In the genomic region with DNA sequence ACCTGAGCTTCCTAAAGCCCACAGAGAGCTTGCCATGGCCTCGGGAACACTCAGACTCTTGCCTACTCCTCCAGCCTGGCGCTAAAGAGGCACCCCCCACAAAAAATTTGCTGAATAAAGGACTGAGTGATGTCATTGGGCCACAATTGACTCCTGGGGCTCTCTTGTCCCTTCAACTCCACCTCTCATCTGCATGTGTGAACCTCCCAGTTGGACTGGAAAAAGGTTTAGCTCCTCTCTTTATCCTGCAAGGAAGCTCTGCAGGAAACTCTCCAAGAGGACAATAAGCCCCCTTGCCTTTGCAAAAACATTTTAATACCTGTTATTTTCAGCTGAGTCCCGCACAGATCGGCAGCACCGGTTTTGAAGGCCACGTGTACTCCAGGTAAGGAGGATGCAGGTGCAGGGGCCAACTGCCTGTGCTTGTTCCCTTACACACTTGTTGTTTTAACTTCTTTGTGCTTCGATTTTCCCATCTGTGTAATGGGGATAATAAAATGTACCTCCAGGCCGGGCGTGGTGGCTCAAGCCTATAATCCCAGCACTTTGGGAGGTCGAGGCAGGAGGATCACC, we compare ENCODE assay signal across 1 cellular context.
A peak's percentile ranks its signal among the peaks of the same experiment; 100 is the strongest.
TF ChIP-seq lines count a peak whose summit lies in the region.

No MANE protein-coding gene starts in this region.

TF ChIP-seq in WTC11, 78 proteins besides CTCF, POLR2A, EP300 and RAD21 (continued from another document and continues in another):
- TF ChIP-seq GRHL2 (CRISPR knock-in tag; IDR thresholded peaks at IDR 0.05; ENCODE audit: insufficient replicate concordance, severe bottlenecking) (no peak), EMX1 (CRISPR knock-in tag; IDR thresholded peaks at IDR 0.05) (no peak), TEAD1 (CRISPR knock-in tag; IDR thresholded peaks at IDR 0.05) (peak; percentile 90), GTF2I (CRISPR knock-in tag; conservative IDR thresholded peaks at IDR 0.05) (peak; percentile 96), ESRRA (CRISPR knock-in tag; IDR thresholded peaks at IDR 0.05; ENCODE audit: borderline replicate concordance) (no peak), RELA (CRISPR knock-in tag; IDR thresholded peaks at IDR 0.05; ENCODE audit: borderline replicate concordance) (no peak), OVOL2 (CRISPR knock-in tag; IDR thresholded peaks at IDR 0.05; ENCODE audit: borderline replicate concordance) (no peak), FOXP1 (CRISPR knock-in tag; IDR thresholded peaks at IDR 0.05; ENCODE audit: borderline replicate concordance) (no peak), TEAD4 (CRISPR knock-in tag; IDR thresholded peaks at IDR 0.05) (no peak), CREB1 (CRISPR knock-in tag; IDR thresholded peaks at IDR 0.05) (no peak), ZNF671 (CRISPR knock-in tag; IDR thresholded peaks at IDR 0.05) (no peak), NFE2L1 (CRISPR knock-in tag; IDR thresholded peaks at IDR 0.05) (no peak), ZNF138 (CRISPR knock-in tag; conservative IDR thresholded peaks at IDR 0.05) (no peak), NR3C1 (CRISPR knock-in tag; conservative IDR thresholded peaks at IDR 0.05; ENCODE audit: low read depth) (no peak), NR1H2 (CRISPR knock-in tag; IDR thresholded peaks at IDR 0.05) (no peak), SMAD3 (CRISPR knock-in tag; IDR thresholded peaks at IDR 0.05; ENCODE audit: borderline replicate concordance) (no peak; the same call in 1 of the 2 replicates), KAT7 (CRISPR knock-in tag; IDR thresholded peaks at IDR 0.05; ENCODE audit: borderline replicate concordance) (no peak), ZNF423 (CRISPR knock-in tag; IDR thresholded peaks at IDR 0.05) (peak; percentile 57; the same call in 1 of the 2 replicates), ZNF232 (CRISPR knock-in tag; IDR thresholded peaks at IDR 0.05) (peak; percentile 61; the same call in 1 of the 2 replicates), JAZF1 (CRISPR knock-in tag; IDR thresholded peaks at IDR 0.05) (no peak), CREM (CRISPR knock-in tag; IDR thresholded peaks at IDR 0.05) (peak; percentile 67; the same call in 1 of the 2 replicates), ZNF416 (CRISPR knock-in tag; IDR thresholded peaks at IDR 0.05) (no peak), ZNF219 (CRISPR knock-in tag; IDR thresholded peaks at IDR 0.05; ENCODE audit: borderline replicate concordance) (no peak), SMAD4 (CRISPR knock-in tag; IDR thresholded peaks at IDR 0.05) (no peak), ATF1 (CRISPR knock-in tag; IDR thresholded peaks at IDR 0.05) (no peak)
- TF ChIP-seq, protein P1, sequence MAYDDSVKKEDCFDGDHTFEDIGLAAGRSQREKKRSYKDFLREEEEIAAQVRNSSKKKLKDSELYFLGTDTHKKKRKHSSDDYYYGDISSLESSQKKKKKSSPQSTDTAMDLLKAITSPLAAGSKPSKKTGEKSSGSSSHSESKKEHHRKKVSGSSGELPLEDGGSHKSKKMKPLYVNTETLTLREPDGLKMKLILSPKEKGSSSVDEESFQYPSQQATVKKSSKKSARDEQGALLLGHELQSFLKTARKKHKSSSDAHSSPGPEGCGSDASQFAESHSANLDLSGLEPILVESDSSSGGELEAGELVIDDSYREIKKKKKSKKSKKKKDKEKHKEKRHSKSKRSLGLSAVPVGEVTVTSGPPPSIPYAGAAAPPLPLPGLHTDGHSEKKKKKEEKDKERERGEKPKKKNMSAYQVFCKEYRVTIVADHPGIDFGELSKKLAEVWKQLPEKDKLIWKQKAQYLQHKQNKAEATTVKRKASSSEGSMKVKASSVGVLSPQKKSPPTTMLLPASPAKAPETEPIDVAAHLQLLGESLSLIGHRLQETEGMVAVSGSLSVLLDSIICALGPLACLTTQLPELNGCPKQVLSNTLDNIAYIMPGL (CRISPR knock-in tag; IDR thresholded peaks at IDR 0.05), result no peak
- TF ChIP-seq, protein P2, sequence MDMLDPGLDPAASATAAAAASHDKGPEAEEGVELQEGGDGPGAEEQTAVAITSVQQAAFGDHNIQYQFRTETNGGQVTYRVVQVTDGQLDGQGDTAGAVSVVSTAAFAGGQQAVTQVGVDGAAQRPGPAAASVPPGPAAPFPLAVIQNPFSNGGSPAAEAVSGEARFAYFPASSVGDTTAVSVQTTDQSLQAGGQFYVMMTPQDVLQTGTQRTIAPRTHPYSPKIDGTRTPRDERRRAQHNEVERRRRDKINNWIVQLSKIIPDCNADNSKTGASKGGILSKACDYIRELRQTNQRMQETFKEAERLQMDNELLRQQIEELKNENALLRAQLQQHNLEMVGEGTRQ (CRISPR knock-in tag; IDR thresholded peaks at IDR 0.05), result peak; percentile 71
- TF ChIP-seq, protein P3, sequence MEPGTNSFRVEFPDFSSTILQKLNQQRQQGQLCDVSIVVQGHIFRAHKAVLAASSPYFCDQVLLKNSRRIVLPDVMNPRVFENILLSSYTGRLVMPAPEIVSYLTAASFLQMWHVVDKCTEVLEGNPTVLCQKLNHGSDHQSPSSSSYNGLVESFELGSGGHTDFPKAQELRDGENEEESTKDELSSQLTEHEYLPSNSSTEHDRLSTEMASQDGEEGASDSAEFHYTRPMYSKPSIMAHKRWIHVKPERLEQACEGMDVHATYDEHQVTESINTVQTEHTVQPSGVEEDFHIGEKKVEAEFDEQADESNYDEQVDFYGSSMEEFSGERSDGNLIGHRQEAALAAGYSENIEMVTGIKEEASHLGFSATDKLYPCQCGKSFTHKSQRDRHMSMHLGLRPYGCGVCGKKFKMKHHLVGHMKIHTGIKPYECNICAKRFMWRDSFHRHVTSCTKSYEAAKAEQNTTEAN (CRISPR knock-in tag; IDR thresholded peaks at IDR 0.05), result peak; percentile 99
- TF ChIP-seq, protein P4, sequence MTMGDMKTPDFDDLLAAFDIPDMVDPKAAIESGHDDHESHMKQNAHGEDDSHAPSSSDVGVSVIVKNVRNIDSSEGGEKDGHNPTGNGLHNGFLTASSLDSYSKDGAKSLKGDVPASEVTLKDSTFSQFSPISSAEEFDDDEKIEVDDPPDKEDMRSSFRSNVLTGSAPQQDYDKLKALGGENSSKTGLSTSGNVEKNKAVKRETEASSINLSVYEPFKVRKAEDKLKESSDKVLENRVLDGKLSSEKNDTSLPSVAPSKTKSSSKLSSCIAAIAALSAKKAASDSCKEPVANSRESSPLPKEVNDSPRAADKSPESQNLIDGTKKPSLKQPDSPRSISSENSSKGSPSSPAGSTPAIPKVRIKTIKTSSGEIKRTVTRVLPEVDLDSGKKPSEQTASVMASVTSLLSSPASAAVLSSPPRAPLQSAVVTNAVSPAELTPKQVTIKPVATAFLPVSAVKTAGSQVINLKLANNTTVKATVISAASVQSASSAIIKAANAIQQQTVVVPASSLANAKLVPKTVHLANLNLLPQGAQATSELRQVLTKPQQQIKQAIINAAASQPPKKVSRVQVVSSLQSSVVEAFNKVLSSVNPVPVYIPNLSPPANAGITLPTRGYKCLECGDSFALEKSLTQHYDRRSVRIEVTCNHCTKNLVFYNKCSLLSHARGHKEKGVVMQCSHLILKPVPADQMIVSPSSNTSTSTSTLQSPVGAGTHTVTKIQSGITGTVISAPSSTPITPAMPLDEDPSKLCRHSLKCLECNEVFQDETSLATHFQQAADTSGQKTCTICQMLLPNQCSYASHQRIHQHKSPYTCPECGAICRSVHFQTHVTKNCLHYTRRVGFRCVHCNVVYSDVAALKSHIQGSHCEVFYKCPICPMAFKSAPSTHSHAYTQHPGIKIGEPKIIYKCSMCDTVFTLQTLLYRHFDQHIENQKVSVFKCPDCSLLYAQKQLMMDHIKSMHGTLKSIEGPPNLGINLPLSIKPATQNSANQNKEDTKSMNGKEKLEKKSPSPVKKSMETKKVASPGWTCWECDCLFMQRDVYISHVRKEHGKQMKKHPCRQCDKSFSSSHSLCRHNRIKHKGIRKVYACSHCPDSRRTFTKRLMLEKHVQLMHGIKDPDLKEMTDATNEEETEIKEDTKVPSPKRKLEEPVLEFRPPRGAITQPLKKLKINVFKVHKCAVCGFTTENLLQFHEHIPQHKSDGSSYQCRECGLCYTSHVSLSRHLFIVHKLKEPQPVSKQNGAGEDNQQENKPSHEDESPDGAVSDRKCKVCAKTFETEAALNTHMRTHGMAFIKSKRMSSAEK (CRISPR knock-in tag; IDR thresholded peaks at IDR 0.05; ENCODE audit: borderline replicate concordance), result peak; percentile 85; the same call in 1 of the 2 replicates
- TF ChIP-seq, protein P5, sequence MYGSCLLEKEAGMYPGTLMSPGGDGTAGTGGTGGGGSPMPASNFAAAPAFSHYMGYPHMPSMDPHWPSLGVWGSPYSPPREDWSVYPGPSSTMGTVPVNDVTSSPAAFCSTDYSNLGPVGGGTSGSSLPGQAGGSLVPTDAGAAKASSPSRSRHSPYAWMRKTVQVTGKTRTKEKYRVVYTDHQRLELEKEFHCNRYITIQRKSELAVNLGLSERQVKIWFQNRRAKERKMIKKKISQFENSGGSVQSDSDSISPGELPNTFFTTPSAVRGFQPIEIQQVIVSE (CRISPR knock-in tag; IDR thresholded peaks at IDR 0.05; ENCODE audit: borderline replicate concordance), result no peak
- TF ChIP-seq, protein P6, sequence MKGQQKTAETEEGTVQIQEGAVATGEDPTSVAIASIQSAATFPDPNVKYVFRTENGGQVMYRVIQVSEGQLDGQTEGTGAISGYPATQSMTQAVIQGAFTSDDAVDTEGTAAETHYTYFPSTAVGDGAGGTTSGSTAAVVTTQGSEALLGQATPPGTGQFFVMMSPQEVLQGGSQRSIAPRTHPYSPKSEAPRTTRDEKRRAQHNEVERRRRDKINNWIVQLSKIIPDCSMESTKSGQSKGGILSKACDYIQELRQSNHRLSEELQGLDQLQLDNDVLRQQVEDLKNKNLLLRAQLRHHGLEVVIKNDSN (CRISPR knock-in tag; IDR thresholded peaks at IDR 0.05), result peak; percentile 80
- TF ChIP-seq, protein P7, sequence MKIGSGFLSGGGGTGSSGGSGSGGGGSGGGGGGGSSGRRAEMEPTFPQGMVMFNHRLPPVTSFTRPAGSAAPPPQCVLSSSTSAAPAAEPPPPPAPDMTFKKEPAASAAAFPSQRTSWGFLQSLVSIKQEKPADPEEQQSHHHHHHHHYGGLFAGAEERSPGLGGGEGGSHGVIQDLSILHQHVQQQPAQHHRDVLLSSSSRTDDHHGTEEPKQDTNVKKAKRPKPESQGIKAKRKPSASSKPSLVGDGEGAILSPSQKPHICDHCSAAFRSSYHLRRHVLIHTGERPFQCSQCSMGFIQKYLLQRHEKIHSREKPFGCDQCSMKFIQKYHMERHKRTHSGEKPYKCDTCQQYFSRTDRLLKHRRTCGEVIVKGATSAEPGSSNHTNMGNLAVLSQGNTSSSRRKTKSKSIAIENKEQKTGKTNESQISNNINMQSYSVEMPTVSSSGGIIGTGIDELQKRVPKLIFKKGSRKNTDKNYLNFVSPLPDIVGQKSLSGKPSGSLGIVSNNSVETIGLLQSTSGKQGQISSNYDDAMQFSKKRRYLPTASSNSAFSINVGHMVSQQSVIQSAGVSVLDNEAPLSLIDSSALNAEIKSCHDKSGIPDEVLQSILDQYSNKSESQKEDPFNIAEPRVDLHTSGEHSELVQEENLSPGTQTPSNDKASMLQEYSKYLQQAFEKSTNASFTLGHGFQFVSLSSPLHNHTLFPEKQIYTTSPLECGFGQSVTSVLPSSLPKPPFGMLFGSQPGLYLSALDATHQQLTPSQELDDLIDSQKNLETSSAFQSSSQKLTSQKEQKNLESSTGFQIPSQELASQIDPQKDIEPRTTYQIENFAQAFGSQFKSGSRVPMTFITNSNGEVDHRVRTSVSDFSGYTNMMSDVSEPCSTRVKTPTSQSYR (CRISPR knock-in tag; IDR thresholded peaks at IDR 0.05), result 0 out of 2 replicates have a peak, but pooled peaks have one; percentile 41
- TF ChIP-seq, protein P8, sequence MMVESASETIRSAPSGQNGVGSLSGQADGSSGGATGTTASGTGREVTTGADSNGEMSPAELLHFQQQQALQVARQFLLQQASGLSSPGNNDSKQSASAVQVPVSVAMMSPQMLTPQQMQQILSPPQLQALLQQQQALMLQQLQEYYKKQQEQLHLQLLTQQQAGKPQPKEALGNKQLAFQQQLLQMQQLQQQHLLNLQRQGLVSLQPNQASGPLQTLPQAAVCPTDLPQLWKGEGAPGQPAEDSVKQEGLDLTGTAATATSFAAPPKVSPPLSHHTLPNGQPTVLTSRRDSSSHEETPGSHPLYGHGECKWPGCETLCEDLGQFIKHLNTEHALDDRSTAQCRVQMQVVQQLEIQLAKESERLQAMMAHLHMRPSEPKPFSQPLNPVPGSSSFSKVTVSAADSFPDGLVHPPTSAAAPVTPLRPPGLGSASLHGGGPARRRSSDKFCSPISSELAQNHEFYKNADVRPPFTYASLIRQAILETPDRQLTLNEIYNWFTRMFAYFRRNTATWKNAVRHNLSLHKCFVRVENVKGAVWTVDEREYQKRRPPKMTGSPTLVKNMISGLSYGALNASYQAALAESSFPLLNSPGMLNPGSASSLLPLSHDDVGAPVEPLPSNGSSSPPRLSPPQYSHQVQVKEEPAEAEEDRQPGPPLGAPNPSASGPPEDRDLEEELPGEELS (CRISPR knock-in tag; IDR thresholded peaks at IDR 0.05), result peak; percentile 78; the same call in 1 of the 2 replicates
- TF ChIP-seq, protein P9, sequence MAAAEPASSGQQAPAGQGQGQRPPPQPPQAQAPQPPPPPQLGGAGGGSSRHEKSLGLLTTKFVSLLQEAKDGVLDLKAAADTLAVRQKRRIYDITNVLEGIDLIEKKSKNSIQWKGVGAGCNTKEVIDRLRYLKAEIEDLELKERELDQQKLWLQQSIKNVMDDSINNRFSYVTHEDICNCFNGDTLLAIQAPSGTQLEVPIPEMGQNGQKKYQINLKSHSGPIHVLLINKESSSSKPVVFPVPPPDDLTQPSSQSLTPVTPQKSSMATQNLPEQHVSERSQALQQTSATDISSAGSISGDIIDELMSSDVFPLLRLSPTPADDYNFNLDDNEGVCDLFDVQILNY (CRISPR knock-in tag; IDR thresholded peaks at IDR 0.05), result peak; percentile 51; the same call in 1 of the 2 replicates
- TF ChIP-seq, protein P10, sequence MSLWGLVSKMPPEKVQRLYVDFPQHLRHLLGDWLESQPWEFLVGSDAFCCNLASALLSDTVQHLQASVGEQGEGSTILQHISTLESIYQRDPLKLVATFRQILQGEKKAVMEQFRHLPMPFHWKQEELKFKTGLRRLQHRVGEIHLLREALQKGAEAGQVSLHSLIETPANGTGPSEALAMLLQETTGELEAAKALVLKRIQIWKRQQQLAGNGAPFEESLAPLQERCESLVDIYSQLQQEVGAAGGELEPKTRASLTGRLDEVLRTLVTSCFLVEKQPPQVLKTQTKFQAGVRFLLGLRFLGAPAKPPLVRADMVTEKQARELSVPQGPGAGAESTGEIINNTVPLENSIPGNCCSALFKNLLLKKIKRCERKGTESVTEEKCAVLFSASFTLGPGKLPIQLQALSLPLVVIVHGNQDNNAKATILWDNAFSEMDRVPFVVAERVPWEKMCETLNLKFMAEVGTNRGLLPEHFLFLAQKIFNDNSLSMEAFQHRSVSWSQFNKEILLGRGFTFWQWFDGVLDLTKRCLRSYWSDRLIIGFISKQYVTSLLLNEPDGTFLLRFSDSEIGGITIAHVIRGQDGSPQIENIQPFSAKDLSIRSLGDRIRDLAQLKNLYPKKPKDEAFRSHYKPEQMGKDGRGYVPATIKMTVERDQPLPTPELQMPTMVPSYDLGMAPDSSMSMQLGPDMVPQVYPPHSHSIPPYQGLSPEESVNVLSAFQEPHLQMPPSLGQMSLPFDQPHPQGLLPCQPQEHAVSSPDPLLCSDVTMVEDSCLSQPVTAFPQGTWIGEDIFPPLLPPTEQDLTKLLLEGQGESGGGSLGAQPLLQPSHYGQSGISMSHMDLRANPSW (CRISPR knock-in tag; conservative IDR thresholded peaks at IDR 0.05; ENCODE audit: low read depth), result no peak
- TF ChIP-seq, protein P11, sequence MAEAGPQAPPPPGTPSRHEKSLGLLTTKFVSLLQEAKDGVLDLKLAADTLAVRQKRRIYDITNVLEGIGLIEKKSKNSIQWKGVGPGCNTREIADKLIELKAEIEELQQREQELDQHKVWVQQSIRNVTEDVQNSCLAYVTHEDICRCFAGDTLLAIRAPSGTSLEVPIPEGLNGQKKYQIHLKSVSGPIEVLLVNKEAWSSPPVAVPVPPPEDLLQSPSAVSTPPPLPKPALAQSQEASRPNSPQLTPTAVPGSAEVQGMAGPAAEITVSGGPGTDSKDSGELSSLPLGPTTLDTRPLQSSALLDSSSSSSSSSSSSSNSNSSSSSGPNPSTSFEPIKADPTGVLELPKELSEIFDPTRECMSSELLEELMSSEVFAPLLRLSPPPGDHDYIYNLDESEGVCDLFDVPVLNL (CRISPR knock-in tag; IDR thresholded peaks at IDR 0.05; ENCODE audit: borderline replicate concordance, low read depth), result no peak
